Comparison of ENCODE assay signal across 13 cellular contexts in genomic region chr4:94126669-94127068, GRCh38.
DNase-seq lines count a peak whose midpoint lies in the region; ATAC-seq and TF ChIP-seq lines count a peak whose summit lies in the region.
"Had no signal": no experiment of that assay in that cellular context is flagged by ENCODE, and none has a peak within 500 bp of the region (broad histone marks: within the 10 kb centered on the region; RNA-seq: fewer than 3 reads in every experiment).

No MANE protein-coding gene starts in this region.

- H3K9me3 ChIP-seq in Panc1 (ENCODE audit: control insufficient read depth, insufficient read depth, low read depth, low read length) (no peaks in the 10 kb centered on the region), upper lobe of left lung (no peaks in the 10 kb centered on the region)
- H3K9me3 ChIP-seq: BLaER1 treated with 17β-estradiol and CSF1 and Interleukin-3, amounts not matched to agents 10 nM and 100 nM; psoas muscle had no signal

- no peak overlapping the region for H3K4me3 ChIP-seq in H7 (ENCODE audit: insufficient read depth, low read depth, low read length)
- no peak overlapping the region for H3K4me3 ChIP-seq in Panc1 (ENCODE audit: low read depth in 2 of 2, low read length in 2 of 2)
- H3K4me3 ChIP-seq in fibroblast of pulmonary artery (replicated peaks; ENCODE audit: low read depth, low read length): no peak overlapping the region
- H3K4me3 ChIP-seq in upper lobe of left lung: no peak overlapping the region
- H3K4me3 ChIP-seq: BLaER1 treated with 17β-estradiol and CSF1 and Interleukin-3, amounts not matched to agents 10 nM and 100 nM; psoas muscle had no signal

- H3K36me3 ChIP-seq in H7 (replicated peaks; ENCODE audit: control insufficient read depth, insufficient read depth, low read length): no peaks in the 10 kb centered on the region
- no peaks in the 10 kb centered on the region for H3K36me3 ChIP-seq in Panc1 (ENCODE audit: control insufficient read depth, insufficient read depth, low read length)
- no peaks in the 10 kb centered on the region for H3K36me3 ChIP-seq in upper lobe of left lung
- H3K36me3 ChIP-seq: BLaER1 treated with 17β-estradiol and CSF1 and Interleukin-3, amounts not matched to agents 10 nM and 100 nM had no signal

- H3K4me1 ChIP-seq in Panc1 (ENCODE audit: control insufficient read depth, insufficient read depth, low read length): no peaks in the 10 kb centered on the region
- H3K4me1 ChIP-seq in upper lobe of left lung: no peaks in the 10 kb centered on the region
- H3K4me1 ChIP-seq: BLaER1 treated with 17β-estradiol and CSF1 and Interleukin-3, amounts not matched to agents 10 nM and 100 nM; psoas muscle had no signal

- intact Hi-C loops in Panc1 (cut with micrococcal nuclease; ENCODE audit: unreplicated experiment): loop anchor here (2.0 kb wide), 2 partner anchors 230 to 336 kb away; no protein-coding TSS in a partner anchor

- H3K27ac ChIP-seq in Panc1 (ENCODE audit: low read length): no peak overlapping the region
- no peak overlapping the region for H3K27ac ChIP-seq in upper lobe of left lung
- H3K27ac ChIP-seq: BLaER1 treated with 17β-estradiol and CSF1 and Interleukin-3, amounts not matched to agents 10 nM and 100 nM; psoas muscle had no signal

- H3K27me3 ChIP-seq in H7 (ENCODE audit: control insufficient read depth, insufficient read depth, low read length) (no peaks in the 10 kb centered on the region), Panc1 (ENCODE audit: control insufficient read depth, insufficient read depth, low read length) (0 out of 2 replicates have a peak, but pooled peaks cover 3% of the 10 kb centered on the region), upper lobe of left lung (no peaks in the 10 kb centered on the region)
- H3K27me3 ChIP-seq: BLaER1 treated with 17β-estradiol and CSF1 and Interleukin-3, amounts not matched to agents 10 nM and 100 nM had no signal

- POLR2A ChIA-PET in Panc1 (lab: Charles Lee): no interaction called here

- DNase-seq in A172 (ENCODE audit: low spot score) (peak; percentile 11), H7 (peak; percentile 16), Panc1 (ENCODE audit: low read depth, low spot score) (no peak), fibroblast of pulmonary artery (ENCODE audit: low read depth) (no peak), upper lobe of left lung (no peak), erythroblast (lab: John Stamatoyannopoulos, UW) (no peak)
- DNase-seq in activated CD4-positive, CD25-positive, alpha-beta regulatory T cell (lab: John Stamatoyannopoulos, UW): no peak
- DNase-seq: activated naive CD4-positive, alpha-beta T cell treated with anti-CD3 and anti-CD28 coated beads, Interleukin-2, amount 50 U/mL, for 16 hours; MV-4-11; psoas muscle; RPMI8226 had no signal

- CTCF ChIA-PET in Panc1 (lab: Charles Lee): no interaction called here

- TF ChIP-seq CTCF in Panc1 (IDR thresholded peaks at IDR 0.05): peak; percentile 19; the same call in 1 of the 2 replicates
- peak; percentile 21 for TF ChIP-seq CTCF in fibroblast of pulmonary artery (IDR thresholded peaks at IDR 0.05; ENCODE audit: low read length, missing control alignments)
- TF ChIP-seq CTCF in upper lobe of left lung (IDR thresholded peaks at IDR 0.05): no peak

- ATAC-seq in Panc1: no peak
- ATAC-seq in upper lobe of left lung (ENCODE audit: low FRiP score in 2 of 2): no peak
- ATAC-seq in GM21576 (IDR thresholded peaks at IDR 0.05; ENCODE audit: unreplicated experiment): no peak
- ATAC-seq: psoas muscle had no signal

- in situ Hi-C loops in Panc1 (cut with HindIII; ENCODE audit: low pct_unique_long_range_greater_than_20kb, low sequenced_read_pairs): no loop called here

- no TSS peak for BruUV-seq in Panc1 (replicated peaks; lab: Mats Ljungman, UMichigan)

- TF ChIP-seq POLR2A in upper lobe of left lung (IDR thresholded peaks at IDR 0.05): no peak
- no peak for TF ChIP-seq POLR2A in erythroblast (IDR thresholded peaks at IDR 0.05; ENCODE audit: low read length)

- 47 to 56% methylated on average over 4 of the region's 4 CpGs for WGBS in upper lobe of left lung, 2 donors

- no peak for TF ChIP-seq EP300 in upper lobe of left lung (IDR thresholded peaks at IDR 0.05)

Comparison
In these comparisons a context has a peak if more than half of its experiments do, and no peak if none do; other contexts are left out.
1. DNase-seq: peak in A172 (single experiment) and H7 (single experiment); none in Panc1 (single experiment), fibroblast of pulmonary artery (single experiment), activated CD4-positive, CD25-positive, alpha-beta regulatory T cell (0 of 4), upper lobe of left lung (0 of 2) and erythroblast (0 of 2).
2. CTCF ChIP-seq: peak in Panc1 (single experiment) and fibroblast of pulmonary artery (single experiment); none in upper lobe of left lung (0 of 6).